Comparison of ENCODE assay signal across 9 cellular contexts in genomic region chr16:88922114-88922825, GRCh38. TPM values are rescaled to one million over a fixed set of nuclear protein-coding genes. Genes with fewer than 3 reads are reported as not detected.
DNase-seq lines count a peak whose midpoint lies in the region; ATAC-seq and TF ChIP-seq lines count a peak whose summit lies in the region.
"Had no signal": no experiment of that assay in that cellular context is flagged by ENCODE, and none has a peak within 500 bp of the region (broad histone marks: within the 10 kb centered on the region; RNA-seq: fewer than 3 reads in every experiment).

No MANE protein-coding gene starts in this region.

- no peaks in the 10 kb centered on the region for H3K36me3 ChIP-seq in mammary epithelial cell (ENCODE audit: insufficient read depth, low read length)
- H3K36me3 ChIP-seq in subcutaneous abdominal adipose tissue (ENCODE audit: control insufficient read depth in 5 of 5, insufficient read depth in 5 of 5, low read length in 5 of 5): peaks cover 0 to 3% (median 0%) of the 10 kb centered on the region in 5 donors

- in situ Hi-C loops in mammary epithelial cell (cut with MboI; ENCODE audit: low sequenced_read_pairs in 2 of 2): no loop called here

- no peak for TF ChIP-seq CTCF in mammary epithelial cell (conservative IDR thresholded peaks at IDR 0.05 in 1 of 2, IDR thresholded peaks at IDR 0.05 in 1 of 2; ENCODE audit: extremely low read depth in 1 of 2, insufficient read depth in 1 of 2, low read depth in 1 of 2, low read length in 2 of 2)

- peak overlapping the region; percentile 15 for H3K4me2 ChIP-seq in mammary epithelial cell (ENCODE audit: insufficient read depth, low read depth, low read length)

- H3K4me3 ChIP-seq in mammary epithelial cell (replicated peaks in 1 of 3; ENCODE audit: insufficient read depth in 1 of 3, low read depth in 2 of 3, low read length in 3 of 3): no peak overlapping the region
- H3K4me3 ChIP-seq in subcutaneous abdominal adipose tissue (ENCODE audit: low read depth in 1 of 5, low read length in 5 of 5): peak overlapping the region in 3 of 5 donors; percentile 22 to 46 (median 44)

- H3K27me3 ChIP-seq in mammary epithelial cell (ENCODE audit: insufficient read depth, low read length) (no peaks in the 10 kb centered on the region), subcutaneous abdominal adipose tissue (ENCODE audit: control insufficient read depth in 5 of 5, insufficient read depth in 4 of 5, low read length in 5 of 5) (peaks cover 0 to 6% (median 0%) of the 10 kb centered on the region in 5 donors)

- peak overlapping the region; percentile 18 for H2AFZ ChIP-seq in mammary epithelial cell (ENCODE audit: low read depth, low read length)

- 35% methylated on average over 18 of the region's 26 CpGs for WGBS in mammary epithelial cell (ENCODE audit: low coverage, missing lambda C conversion rate)

- no peaks in the 10 kb centered on the region for H3K79me2 ChIP-seq in mammary epithelial cell (ENCODE audit: insufficient read depth, low read length)

- H3K9me3 ChIP-seq in mammary epithelial cell (replicated peaks; ENCODE audit: insufficient read depth, low read length) (peaks cover 10% of the 10 kb centered on the region), subcutaneous abdominal adipose tissue (ENCODE audit: control insufficient read depth in 5 of 5, low read length in 5 of 5) (no peaks in the 10 kb centered on the region)

- H3K27ac ChIP-seq in mammary epithelial cell (ENCODE audit: insufficient read depth, low read depth, low read length) (no peak overlapping the region), subcutaneous abdominal adipose tissue (ENCODE audit: low read depth, low read length) (peak overlapping the region; percentile 60)

- peaks cover 48% of the 10 kb centered on the region for H3K4me1 ChIP-seq in mammary epithelial cell (ENCODE audit: insufficient read depth, low read length)
- H3K4me1 ChIP-seq in subcutaneous abdominal adipose tissue (ENCODE audit: control insufficient read depth in 5 of 5, insufficient read depth in 5 of 5, low read length in 5 of 5): peaks cover 7 to 56% (median 44%) of the 10 kb centered on the region in 5 donors

- DNase-seq in H4 (ENCODE audit: low spot score) (peak; percentile 64), mammary epithelial cell (peak; percentile 28), kidney tubule cell (ENCODE audit: low spot score) (peak; percentile 61), NCI-H1694 treated with DMSO at 0.1 percent for 48 hours (lab: John Stamatoyannopoulos, UW) (no peak), GDM1 (lab: John Stamatoyannopoulos, UW) (no peak)
- DNase-seq: activated T-cell treated with anti-CD3 and anti-CD28 coated beads, Interleukin-2, amount 50 U/mL, for 1 hour had no signal

- CTCF ChIA-PET in mammary epithelial cell (lab: Charles Lee; ENCODE audit: low non-redundant PET): no interaction called here

- H3K9ac ChIP-seq in mammary epithelial cell (ENCODE audit: insufficient read depth, low read length) (no peak overlapping the region), subcutaneous abdominal adipose tissue (ENCODE audit: low read length in 5 of 5) (peak overlapping the region in 3 of 5 donors; percentile 6 to 66 (median 31))

- dilution Hi-C loops in mammary epithelial cell (cut with HindIII; ENCODE audit: low sequenced_read_pairs): loop anchor here (5.0 kb wide), 1 partner anchor 45 kb away; no protein-coding TSS in a partner anchor

- intact Hi-C loops in mammary epithelial cell (cut with micrococcal nuclease): no loop called here

- no TSS peak for BruUV-seq in mammary epithelial cell (replicated peaks; lab: Mats Ljungman, UMichigan)

- no peak for ATAC-seq in GM18909 (IDR thresholded peaks at IDR 0.05; ENCODE audit: poor library complexity, unreplicated experiment)
- no peak for ATAC-seq in HG02852 (IDR thresholded peaks at IDR 0.05; ENCODE audit: unreplicated experiment)

- H4K20me1 ChIP-seq in mammary epithelial cell (ENCODE audit: insufficient read depth, low read length): no peaks in the 10 kb centered on the region

RNA-seq across cellular contexts. Expression of gene CBFA2T3, which starts 54.7 kb away (rescaled TPM):
- total RNA-seq in H4 (2014; rRNA removed; shearing (Covaris generic)): not detected in 2 replicates
- total RNA-seq in mammary epithelial cell: under 1 TPM in 1 of 2 donors, not detected in 1; 0.83 TPM
- 0.09 TPM for polyA plus RNA-seq in mammary epithelial cell
- polyA minus RNA-seq in mammary epithelial cell: not detected

RNA-seq across cellular contexts. Expression of gene PABPN1L, which starts 55.8 kb away (rescaled TPM):
- total RNA-seq in H4 (2014; rRNA removed; shearing (Covaris generic)): not detected in 2 replicates
- total RNA-seq in mammary epithelial cell: not detected
- polyA plus RNA-seq in mammary epithelial cell: not detected
- not detected for polyA minus RNA-seq in mammary epithelial cell

Comparison
In these comparisons a context has a peak if more than half of its experiments do, and no peak if none do; other contexts are left out.
1. DNase-seq: peak in H4 (single experiment), mammary epithelial cell (single experiment) and kidney tubule cell (single experiment); none in NCI-H1694 treated with DMSO at 0.1 percent for 48 hours (single experiment) and GDM1 (single experiment).
2. H3K4me3 ChIP-seq: peak in subcutaneous abdominal adipose tissue (3 of 5); none in mammary epithelial cell (0 of 3).